8 cellular contexts compared by ENCODE assay signal in genomic region chr11:65133724-65134123, GRCh38. TPM values are rescaled to one million over a fixed set of nuclear protein-coding genes. Genes with fewer than 3 reads are reported as not detected.
DNase-seq lines count a peak whose midpoint lies in the region; ATAC-seq and TF ChIP-seq lines count a peak whose summit lies in the region.

No MANE protein-coding gene starts in this region.

- CTCF ChIA-PET in HCT116 (lab: Charles Lee) = no interaction called here

- peak overlapping the region; percentile 99 for H3K27ac Mint-ChIP-seq in activated naive CD4-positive, alpha-beta T cell treated with anti-CD3 and anti-CD28 coated beads, Interleukin-2, amount 50 U/mL, for 72 hours
- H3K27ac Mint-ChIP-seq in stimulated activated memory B cell treated with anti-CD40 and anti-IgM and Interleukin-4, amounts not matched to agents 10 μg/mL and 1 μg/mL and 100 μg/mL, for 72 hours = peak overlapping the region; percentile 98

- H3K27ac ChIP-seq in HCT116 (ENCODE audit: low read depth, low read length) = peak overlapping the region; percentile 89

- no peaks in the 10 kb centered on the region for H3K27me3 Mint-ChIP-seq in stimulated activated memory B cell treated with anti-CD40 and anti-IgM and Interleukin-4, amounts not matched to agents 10 μg/mL and 1 μg/mL and 100 μg/mL, for 72 hours

- TF ChIP-seq POLR2A in HCT116 (IDR thresholded peaks at IDR 0.05; ENCODE audit: borderline replicate concordance, extremely low read depth, insufficient read depth, insufficient read length) = no peak
- TF ChIP-seq POLR2A in GM18505 (IDR thresholded peaks at IDR 0.05; ENCODE audit: borderline replicate concordance, extremely low read depth, insufficient read depth, insufficient read length) = no peak

- intact Hi-C loops in HCT116 (cut with micrococcal nuclease) = loop anchor here (1.0 to 2.0 kb wide), 2 partner anchors 11 to 47 kb away; partner anchors contain the start of genes CAPN1, FAU and MRPL49

- peaks cover 14 to 36% of the 10 kb centered on the region in 2 experiments; a peak in 3 of 4 replicates for H3K36me3 ChIP-seq in HCT116 (ENCODE audit: control insufficient read depth in 1 of 2, insufficient read depth in 2 of 2, low read length in 2 of 2)

- peaks cover 75% of the 10 kb centered on the region for H3K4me1 Mint-ChIP-seq in stimulated activated memory B cell treated with anti-CD40 and anti-IgM and Interleukin-4, amounts not matched to agents 10 μg/mL and 1 μg/mL and 100 μg/mL, for 72 hours

- ATAC-seq in HCT116 (no peak), GM18511 (IDR thresholded peaks at IDR 0.05; ENCODE audit: unreplicated experiment) (no peak), GM18505 (IDR thresholded peaks at IDR 0.05; ENCODE audit: unreplicated experiment) (no peak)
- ATAC-seq in activated naive CD4-positive, alpha-beta T cell treated with anti-CD3 and anti-CD28 coated beads, Interleukin-2, amount 50 U/mL, for 72 hours = no peak
- ATAC-seq in stimulated activated memory B cell treated with anti-CD40 and anti-IgM and Interleukin-4, amounts not matched to agents 10 μg/mL and 1 μg/mL and 100 μg/mL, for 72 hours = no peak

- RAD21 ChIA-PET in HCT116 (lab: Charles Lee; ENCODE audit: low non-redundant PET in 1 of 2, low total read pairs in 2 of 2, uncharacterized antibody in 2 of 2, unreplicated experiment in 2 of 2) = no interaction called here

- H3K9me2 ChIP-seq in HCT116 (ENCODE audit: insufficient read depth) = no peaks in the 10 kb centered on the region

- peak overlapping the region; percentile 94 for H3K4me3 Mint-ChIP-seq in stimulated activated memory B cell treated with anti-CD40 and anti-IgM and Interleukin-4, amounts not matched to agents 10 μg/mL and 1 μg/mL and 100 μg/mL, for 72 hours

- H3K4me3 ChIP-seq in HCT116 (replicated peaks in 1 of 2; ENCODE audit: low read depth in 1 of 2, low read length in 2 of 2) (peak overlapping the region; percentile 81 to 98), iPS-11a (ENCODE audit: low read depth, low read length) (peak overlapping the region; percentile 94)

- H3K9ac ChIP-seq in HCT116 (ENCODE audit: low read length) = peak overlapping the region; percentile 89

- POLR2A ChIA-PET in HCT116 (lab: Charles Lee) = interaction anchor here (0.8 to 4.1 kb wide), 3 partner anchors 12 to 47 kb away, joined by 3 to 52 read pairs (median 12); partner anchors contain the start of genes FAU, MRPL49 and TM7SF2

- TF ChIP-seq RAD21 in HCT116 (IDR thresholded peaks at IDR 0.05; ENCODE audit: low read depth) = no peak

- no peaks in the 10 kb centered on the region for H3K27me3 ChIP-seq in HCT116 (ENCODE audit: insufficient read depth, low read length)

- H4K20me1 ChIP-seq in HCT116 (ENCODE audit: insufficient read depth) = no peaks in the 10 kb centered on the region

- no TSS peak for BruUV-seq in HCT116 (replicated peaks; lab: Mats Ljungman, UMichigan)

- DNase-seq in HCT116 (ENCODE audit: low read depth, low spot score) = no peak
- no peak for DNase-seq in activated naive CD4-positive, alpha-beta T cell treated with anti-CD3 and anti-CD28 coated beads, Interleukin-2, amount 50 U/mL, for 72 hours (ENCODE audit: low spot score in 2 of 2)
- no peak for DNase-seq in middle frontal gyrus (ENCODE audit: extremely low spot score, low spot score)
- DNase-seq in hepatic stellate cell (ENCODE audit: low spot score) = no peak

- H3K9me3 Mint-ChIP-seq in activated naive CD4-positive, alpha-beta T cell treated with anti-CD3 and anti-CD28 coated beads, Interleukin-2, amount 50 U/mL, for 72 hours = no peaks in the 10 kb centered on the region
- no peaks in the 10 kb centered on the region for H3K9me3 Mint-ChIP-seq in stimulated activated memory B cell treated with anti-CD40 and anti-IgM and Interleukin-4, amounts not matched to agents 10 μg/mL and 1 μg/mL and 100 μg/mL, for 72 hours

- H3K4me1 ChIP-seq in HCT116 (ENCODE audit: control insufficient read depth in 1 of 2, insufficient read depth in 2 of 2, low read length in 2 of 2) = peaks cover 9 to 28% of the 10 kb centered on the region in 2 experiments; a peak in 3 of 4 replicates

- peaks cover 27% of the 10 kb centered on the region for H3K79me2 ChIP-seq in HCT116 (ENCODE audit: insufficient read depth, low read length)

- H3K4me2 ChIP-seq in HCT116 (ENCODE audit: low read length) = peak overlapping the region; percentile 95

- H2AFZ ChIP-seq in HCT116 (ENCODE audit: low read depth, low read length, poor library complexity, severe bottlenecking) = no peak overlapping the region

- no peaks in the 10 kb centered on the region for H3K9me3 ChIP-seq in HCT116 (ENCODE audit: control insufficient read depth in 1 of 2, insufficient read depth in 1 of 2, low read depth in 1 of 2, low read length in 2 of 2)

- no peak for TF ChIP-seq CTCF in HCT116 (IDR thresholded peaks at IDR 0.05 in 2 of 3, conservative IDR thresholded peaks at IDR 0.05 in 1 of 3; ENCODE audit: borderline replicate concordance in 1 of 3, insufficient read depth in 1 of 3, low read depth in 2 of 3, low read length in 2 of 3)

- H3K36me3 Mint-ChIP-seq in activated naive CD4-positive, alpha-beta T cell treated with anti-CD3 and anti-CD28 coated beads, Interleukin-2, amount 50 U/mL, for 72 hours = peaks cover 9 to 10% of the 10 kb centered on the region in 2 donors
- peaks cover 43% of the 10 kb centered on the region for H3K36me3 Mint-ChIP-seq in stimulated activated memory B cell treated with anti-CD40 and anti-IgM and Interleukin-4, amounts not matched to agents 10 μg/mL and 1 μg/mL and 100 μg/mL, for 72 hours

TF ChIP-seq in HCT116, 20 proteins besides CTCF, POLR2A, EP300 and RAD21:
- no peak for TF ChIP-seq SRF (IDR thresholded peaks at IDR 0.05; ENCODE audit: low read depth)
- no peak for TF ChIP-seq CBX3 (IDR thresholded peaks at IDR 0.05; ENCODE audit: low read depth)
- TF ChIP-seq TCF7L2 (IDR thresholded peaks at IDR 0.05; ENCODE audit: borderline replicate concordance, extremely low read depth, insufficient read depth, insufficient read length) = no peak
- TF ChIP-seq EZH2phosphoT487 (IDR thresholded peaks at IDR 0.05; ENCODE audit: borderline replicate concordance) = no peak
- TF ChIP-seq JUND (IDR thresholded peaks at IDR 0.05) = no peak
- TF ChIP-seq, protein P1, sequence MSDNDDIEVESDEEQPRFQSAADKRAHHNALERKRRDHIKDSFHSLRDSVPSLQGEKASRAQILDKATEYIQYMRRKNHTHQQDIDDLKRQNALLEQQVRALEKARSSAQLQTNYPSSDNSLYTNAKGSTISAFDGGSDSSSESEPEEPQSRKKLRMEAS (IDR thresholded peaks at IDR 0.05) = no peak
- TF ChIP-seq FOSL1 (IDR thresholded peaks at IDR 0.05; ENCODE audit: low read depth) = no peak
- no peak for TF ChIP-seq SP1 (IDR thresholded peaks at IDR 0.05; ENCODE audit: low read depth)
- no peak for TF ChIP-seq ATF3 (IDR thresholded peaks at IDR 0.05)
- TF ChIP-seq SIN3A (IDR thresholded peaks at IDR 0.05; ENCODE audit: low read depth) = no peak
- TF ChIP-seq EGR1 (IDR thresholded peaks at IDR 0.05; ENCODE audit: low read depth) = no peak
- TF ChIP-seq, protein P2, sequence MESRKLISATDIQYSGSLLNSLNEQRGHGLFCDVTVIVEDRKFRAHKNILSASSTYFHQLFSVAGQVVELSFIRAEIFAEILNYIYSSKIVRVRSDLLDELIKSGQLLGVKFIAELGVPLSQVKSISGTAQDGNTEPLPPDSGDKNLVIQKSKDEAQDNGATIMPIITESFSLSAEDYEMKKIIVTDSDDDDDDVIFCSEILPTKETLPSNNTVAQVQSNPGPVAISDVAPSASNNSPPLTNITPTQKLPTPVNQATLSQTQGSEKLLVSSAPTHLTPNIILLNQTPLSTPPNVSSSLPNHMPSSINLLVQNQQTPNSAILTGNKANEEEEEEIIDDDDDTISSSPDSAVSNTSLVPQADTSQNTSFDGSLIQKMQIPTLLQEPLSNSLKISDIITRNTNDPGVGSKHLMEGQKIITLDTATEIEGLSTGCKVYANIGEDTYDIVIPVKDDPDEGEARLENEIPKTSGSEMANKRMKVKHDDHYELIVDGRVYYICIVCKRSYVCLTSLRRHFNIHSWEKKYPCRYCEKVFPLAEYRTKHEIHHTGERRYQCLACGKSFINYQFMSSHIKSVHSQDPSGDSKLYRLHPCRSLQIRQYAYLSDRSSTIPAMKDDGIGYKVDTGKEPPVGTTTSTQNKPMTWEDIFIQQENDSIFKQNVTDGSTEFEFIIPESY (IDR thresholded peaks at IDR 0.05; ENCODE audit: extremely low read depth, insufficient replicate concordance, low read length) = no peak
- TF ChIP-seq ZFX (IDR thresholded peaks at IDR 0.05) = no peak
- TF ChIP-seq POLR2AphosphoS5 (IDR thresholded peaks at IDR 0.05; ENCODE audit: low read depth, low read length) = no peak
- no peak for TF ChIP-seq ZNF274 (IDR thresholded peaks at IDR 0.05; ENCODE audit: low read depth, low read length)
- TF ChIP-seq ELF1 (IDR thresholded peaks at IDR 0.05; ENCODE audit: borderline replicate concordance, low read depth) = no peak

RNA-seq across cellular contexts. Expression of gene SYVN1, which starts 0.6 kb away (rescaled TPM):
- 45.9 TPM for total RNA-seq in HCT116 (2021; ENCODE audit: unreplicated experiment)
- 52.2 and 77.2 TPM in 2 replicates for polyA plus RNA-seq in HCT116 (2012)
- total RNA-seq in activated naive CD4-positive, alpha-beta T cell treated with anti-CD3 and anti-CD28 coated beads, Interleukin-2, amount 50 U/mL, for 72 hours = 10 to 100 TPM; 30.2 to 31.6 TPM

RNA-seq across cellular contexts. Expression of gene MRPL49, which starts 11.6 kb away (rescaled TPM):
- total RNA-seq in HCT116 (2021; ENCODE audit: unreplicated experiment) = 77.5 TPM
- polyA plus RNA-seq in HCT116 (2012) = 44.6 and 50.8 TPM in 2 replicates
- total RNA-seq in activated naive CD4-positive, alpha-beta T cell treated with anti-CD3 and anti-CD28 coated beads, Interleukin-2, amount 50 U/mL, for 72 hours = 10 to 100 TPM; 55.3 to 92.6 TPM

RNA-seq across cellular contexts. Expression of gene FAU, which starts 11.8 kb away (rescaled TPM):
- total RNA-seq in HCT116 (2021; ENCODE audit: unreplicated experiment) = 1,073 TPM
- polyA plus RNA-seq in HCT116 (2012) = 1,238 and 1,816 TPM in 2 replicates
- total RNA-seq in activated naive CD4-positive, alpha-beta T cell treated with anti-CD3 and anti-CD28 coated beads, Interleukin-2, amount 50 U/mL, for 72 hours = 1,000 to 10,000 TPM in 1 of 2 donors, 100 to 1,000 TPM in 1; 983 to 1,040 TPM

RNA-seq across cellular contexts. Expression of gene ZNHIT2, which starts 16.2 kb away (rescaled TPM):
- 18.8 TPM for total RNA-seq in HCT116 (2021; ENCODE audit: unreplicated experiment)
- polyA plus RNA-seq in HCT116 (2012) = 9.6 and 13.4 TPM in 2 replicates
- 1 to 10 TPM; 5.6 to 10.0 TPM for total RNA-seq in activated naive CD4-positive, alpha-beta T cell treated with anti-CD3 and anti-CD28 coated beads, Interleukin-2, amount 50 U/mL, for 72 hours

RNA-seq across cellular contexts. Expression of gene TM7SF2, which starts 22.1 kb away (rescaled TPM):
- total RNA-seq in HCT116 (2021; ENCODE audit: unreplicated experiment) = 52.9 TPM
- 38.9 and 41.5 TPM in 2 replicates for polyA plus RNA-seq in HCT116 (2012)
- total RNA-seq in activated naive CD4-positive, alpha-beta T cell treated with anti-CD3 and anti-CD28 coated beads, Interleukin-2, amount 50 U/mL, for 72 hours = 10 to 100 TPM; 20.5 to 24.3 TPM
